Comparison of ENCODE assay signal across 8 cellular contexts in the genomic region with DNA sequence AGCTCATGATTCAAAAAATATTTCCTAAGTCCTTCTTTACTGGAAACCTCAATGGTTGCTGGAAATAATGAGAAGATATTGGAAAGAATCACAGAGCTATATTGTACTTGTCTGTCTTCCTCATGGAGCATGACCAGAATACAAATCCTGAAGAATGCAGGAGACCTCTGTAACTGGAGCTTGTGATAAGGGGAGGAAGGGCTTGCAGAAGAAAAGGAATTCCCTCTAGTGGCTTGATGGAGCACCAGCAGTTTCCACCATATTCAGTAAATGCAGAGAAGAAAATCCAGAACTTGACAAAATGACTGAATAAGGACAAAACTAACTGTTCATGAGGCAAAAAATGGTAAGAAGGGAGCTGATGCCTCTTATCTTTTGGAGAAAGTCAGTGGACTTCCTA.
DNase-seq lines count a peak whose midpoint lies in the region; ATAC-seq and TF ChIP-seq lines count a peak whose summit lies in the region.

No MANE protein-coding gene starts in this region.

- H3K36me3 ChIP-seq in heart left ventricle (no peaks in the 10 kb centered on the region), MM.1S (replicated peaks; ENCODE audit: insufficient read depth, low read length) (no peaks in the 10 kb centered on the region)

- ATAC-seq in heart left ventricle (no peak), right cardiac atrium (no peak)
- ATAC-seq in activated CD8-positive, alpha-beta T cell treated with anti-CD3 and anti-CD28 coated beads, Interleukin-2, amount 10 ng/mL, durations not matched to agents 7 days and 5 days = no peak

- no peak overlapping the region for H3K4me3 Mint-ChIP-seq in neural crest cell
- no peak overlapping the region for H3K4me3 Mint-ChIP-seq in activated CD8-positive, alpha-beta T cell treated with anti-CD3 and anti-CD28 coated beads, Interleukin-2, amount 10 ng/mL, durations not matched to agents 7 days and 5 days

- H3F3A ChIP-seq in MM.1S (ENCODE audit: insufficient read depth, low read length) = no peaks in the 10 kb centered on the region

- peaks cover 5% of the 10 kb centered on the region for H3K4me1 Mint-ChIP-seq in neural crest cell
- no peaks in the 10 kb centered on the region for H3K4me1 Mint-ChIP-seq in activated CD8-positive, alpha-beta T cell treated with anti-CD3 and anti-CD28 coated beads, Interleukin-2, amount 10 ng/mL, durations not matched to agents 7 days and 5 days (ENCODE audit: low read depth)

- TF ChIP-seq POLR2A in heart left ventricle (IDR thresholded peaks at IDR 0.05) = no peak

- H3K27ac ChIP-seq in heart left ventricle = no peak overlapping the region
- H3K27ac ChIP-seq in right cardiac atrium (ENCODE audit: low read length) = no peak overlapping the region
- no peak overlapping the region for H3K27ac ChIP-seq in MM.1S (ENCODE audit: low read length)

- no peak overlapping the region for H3K4me2 ChIP-seq in MM.1S (ENCODE audit: low read depth, low read length)

- H3K27me3 ChIP-seq in heart left ventricle (no peaks in the 10 kb centered on the region), right cardiac atrium (ENCODE audit: control insufficient read depth, insufficient read depth) (no peaks in the 10 kb centered on the region), MM.1S (replicated peaks; ENCODE audit: insufficient read depth, low read length) (no peaks in the 10 kb centered on the region)

- H4K20me1 ChIP-seq in MM.1S (ENCODE audit: insufficient read depth, low read length) = no peaks in the 10 kb centered on the region

- POLR2A ChIA-PET in activated CD8-positive, alpha-beta T cell treated with anti-CD3 and anti-CD28 coated beads, Interleukin-2, amount 10 ng/mL, durations not matched to agents 7 days and 5 days (lab: Charles Lee) = no interaction called here

- H3K79me2 ChIP-seq in MM.1S (ENCODE audit: low read length) = no peaks in the 10 kb centered on the region

- H3K36me3 Mint-ChIP-seq in neural crest cell (ENCODE audit: low read depth) = no peaks in the 10 kb centered on the region
- H3K36me3 Mint-ChIP-seq in activated CD8-positive, alpha-beta T cell treated with anti-CD3 and anti-CD28 coated beads, Interleukin-2, amount 10 ng/mL, durations not matched to agents 7 days and 5 days (ENCODE audit: low read depth) = no peaks in the 10 kb centered on the region

- H2AFZ ChIP-seq in MM.1S (ENCODE audit: low read length) = no peak overlapping the region

- CTCF ChIA-PET in activated CD8-positive, alpha-beta T cell treated with anti-CD3 and anti-CD28 coated beads, Interleukin-2, amount 10 ng/mL, durations not matched to agents 7 days and 5 days (lab: Charles Lee) = no interaction called here

- H3K27me3 Mint-ChIP-seq in neural crest cell (ENCODE audit: low read depth) = no peaks in the 10 kb centered on the region
- no peaks in the 10 kb centered on the region for H3K27me3 Mint-ChIP-seq in activated CD8-positive, alpha-beta T cell treated with anti-CD3 and anti-CD28 coated beads, Interleukin-2, amount 10 ng/mL, durations not matched to agents 7 days and 5 days (ENCODE audit: low read depth)

- TF ChIP-seq CTCF in heart left ventricle (IDR thresholded peaks at IDR 0.05) = peak; percentile 24 to 61 (median 43)
- peak; percentile 42 for TF ChIP-seq CTCF in MM.1S (IDR thresholded peaks at IDR 0.05; ENCODE audit: low read length)
- TF ChIP-seq CTCF in neural crest cell (conservative IDR thresholded peaks at IDR 0.05) = peak; percentile 66

- H3K9ac ChIP-seq in MM.1S (ENCODE audit: low read length) = no peak overlapping the region

- H3K4me1 ChIP-seq in heart left ventricle (no peaks in the 10 kb centered on the region), right cardiac atrium (ENCODE audit: control insufficient read depth, insufficient read depth, low read length) (no peaks in the 10 kb centered on the region), MM.1S (ENCODE audit: low read length) (no peaks in the 10 kb centered on the region)

- H3K4me3 ChIP-seq in heart left ventricle = no peak overlapping the region
- no peak overlapping the region for H3K4me3 ChIP-seq in right cardiac atrium (ENCODE audit: low read length)
- H3K4me3 ChIP-seq in MM.1S (ENCODE audit: low read length) = no peak overlapping the region

- DNase-seq in heart left ventricle = no peak
- no peak for DNase-seq in right cardiac atrium
- DNase-seq in MM.1S = peak; percentile 18
- peak; percentile 15 for DNase-seq in cerebellum (ENCODE audit: low spot score)
- DNase-seq in neural crest cell (ENCODE audit: low read depth, low spot score) = no peak
- no peak for DNase-seq in activated CD8-positive, alpha-beta T cell treated with anti-CD3 and anti-CD28 coated beads, Interleukin-2, amount 10 ng/mL, durations not matched to agents 7 days and 5 days
- DNase-seq in DMS114 treated with DMSO at 0.1 percent for 48 hours (lab: John Stamatoyannopoulos, UW; ENCODE audit: unreplicated experiment) = no peak
- no peak for DNase-seq in cardiac septum (ENCODE audit: low spot score)

- no peak overlapping the region for H3K27ac Mint-ChIP-seq in neural crest cell (ENCODE audit: unreplicated experiment)
- H3K27ac Mint-ChIP-seq in activated CD8-positive, alpha-beta T cell treated with anti-CD3 and anti-CD28 coated beads, Interleukin-2, amount 10 ng/mL, durations not matched to agents 7 days and 5 days = no peak overlapping the region

- H3K9me3 Mint-ChIP-seq in neural crest cell = peaks cover 12% of the 10 kb centered on the region
- no peaks in the 10 kb centered on the region for H3K9me3 Mint-ChIP-seq in activated CD8-positive, alpha-beta T cell treated with anti-CD3 and anti-CD28 coated beads, Interleukin-2, amount 10 ng/mL, durations not matched to agents 7 days and 5 days (ENCODE audit: insufficient read depth)

- no peaks in the 10 kb centered on the region for H3K9me2 ChIP-seq in MM.1S (replicated peaks; ENCODE audit: insufficient read depth, low read length)

- intact Hi-C loops in heart left ventricle (cut with DNase I) (loop anchor here in 2 of 10 donors (5.0 kb wide), 1 partner anchor 430 kb away; no protein-coding TSS in a partner anchor), right cardiac atrium (cut with DNase I) (no loop called here), cardiac septum (cut with DNase I) (loop anchor here (10.0 kb wide), 1 partner anchor 428 kb away; no protein-coding TSS in a partner anchor)

- H3K9me3 ChIP-seq in heart left ventricle = no peaks in the 10 kb centered on the region
- no peaks in the 10 kb centered on the region for H3K9me3 ChIP-seq in right cardiac atrium (ENCODE audit: control insufficient read depth, low read length)
- H3K9me3 ChIP-seq in MM.1S (replicated peaks; ENCODE audit: insufficient read depth, low read length) = no peaks in the 10 kb centered on the region

Comparison
In these comparisons a context has a peak if more than half of its experiments do, and no peak if none do; other contexts are left out.
1. DNase-seq: peak in MM.1S (single experiment) and cerebellum (single experiment); none in heart left ventricle (0 of 5), right cardiac atrium (0 of 3), neural crest cell (single experiment), activated CD8-positive, alpha-beta T cell treated with anti-CD3 and anti-CD28 coated beads, Interleukin-2, amount 10 ng/mL, durations not matched to agents 7 days and 5 days (single experiment), DMS114 treated with DMSO at 0.1 percent for 48 hours (single experiment) and cardiac septum (single experiment).
2. Peak in every context shown above with its lines, with median percentiles within 50 percentile points of each other: CTCF ChIP-seq.